Comparison of ENCODE assay signal across 30 cellular contexts in the genomic region with DNA sequence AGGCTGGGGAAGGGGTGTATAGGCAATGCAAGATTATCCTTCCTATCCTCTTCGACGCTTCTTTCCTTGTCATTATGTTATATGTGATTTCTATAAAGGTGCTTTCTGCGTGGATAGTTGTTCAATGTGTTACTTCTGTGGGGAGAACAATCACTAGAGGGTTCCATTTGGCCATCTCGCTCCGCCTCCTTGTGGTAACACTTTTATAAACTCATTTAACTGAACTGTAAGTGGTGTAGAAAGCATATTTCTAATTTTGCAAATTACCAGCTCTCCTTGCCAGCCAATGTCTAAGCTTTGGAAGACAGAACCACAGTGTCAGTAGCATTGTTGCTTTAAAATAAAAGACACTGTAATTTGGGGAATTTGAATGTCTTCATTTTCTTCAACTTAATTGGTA.
"Had no signal": no experiment of that assay in that cellular context is flagged by ENCODE, and none has a peak within 500 bp of the region (broad histone marks: within the 10 kb centered on the region; RNA-seq: fewer than 3 reads in every experiment).

No MANE protein-coding gene starts in this region.

- H3K4me3 Mint-ChIP-seq: dendritic cell treated with granulocyte-macrophage colony-stimulating factor and Interleukin-4, amounts not matched to agents 40 ng/mL and 50 ng/mL, for 4 days; mesothelial cell of epicardium; naive B cell; natural killer cell treated with Interleukin-12 subunit alpha and Interleukin-12 subunit beta and Interleukin-15 and Interleukin-18, amount 100 ng/mL, for 72 hours; neural crest cell; stimulated activated naive B cell treated with anti-CD40 and anti-IgM and Interleukin-4, amounts not matched to agents 10 μg/mL and 1 μg/mL and 100 μg/mL, for 72 hours; stimulated activated naive CD8-positive, alpha-beta T cell treated with anti-CD3 and anti-CD28 coated beads, Interleukin-15, Interleukin-2, amounts not matched to agents 100 ng/mL and 50 ng/mL, for 24 hours had no signal

- H3K27ac Mint-ChIP-seq: dendritic cell treated with granulocyte-macrophage colony-stimulating factor and Interleukin-4, amounts not matched to agents 40 ng/mL and 50 ng/mL, for 4 days; mesothelial cell of epicardium; naive B cell; natural killer cell treated with Interleukin-12 subunit alpha and Interleukin-12 subunit beta and Interleukin-15 and Interleukin-18, amount 100 ng/mL, for 72 hours; stimulated activated naive B cell treated with anti-CD40 and anti-IgM and Interleukin-4, amounts not matched to agents 10 μg/mL and 1 μg/mL and 100 μg/mL, for 72 hours; stimulated activated naive CD8-positive, alpha-beta T cell treated with anti-CD3 and anti-CD28 coated beads, Interleukin-15, Interleukin-2, amounts not matched to agents 100 ng/mL and 50 ng/mL, for 24 hours had no signal

- H3K9me3 ChIP-seq: mucosa of descending colon, pancreas, right lobe of liver, upper lobe of right lung, uterus had no signal

- H3K27me3 Mint-ChIP-seq: dendritic cell treated with granulocyte-macrophage colony-stimulating factor and Interleukin-4, amounts not matched to agents 40 ng/mL and 50 ng/mL, for 4 days; naive B cell; natural killer cell treated with Interleukin-12 subunit alpha and Interleukin-12 subunit beta and Interleukin-15 and Interleukin-18, amount 100 ng/mL, for 72 hours; stimulated activated naive B cell treated with anti-CD40 and anti-IgM and Interleukin-4, amounts not matched to agents 10 μg/mL and 1 μg/mL and 100 μg/mL, for 72 hours; stimulated activated naive CD8-positive, alpha-beta T cell treated with anti-CD3 and anti-CD28 coated beads, Interleukin-15, Interleukin-2, amounts not matched to agents 100 ng/mL and 50 ng/mL, for 24 hours had no signal

- H3K27me3 ChIP-seq: esophagus muscularis mucosa, heart right ventricle, left lung, neutrophil, pancreas, right lobe of liver, suprapubic skin, transverse colon, upper lobe of right lung, uterus had no signal

- H3K4me1 Mint-ChIP-seq: mesothelial cell of epicardium; naive B cell; stimulated activated naive B cell treated with anti-CD40 and anti-IgM and Interleukin-4, amounts not matched to agents 10 μg/mL and 1 μg/mL and 100 μg/mL, for 72 hours had no signal

- DNase-seq: effector CD8-positive, alpha-beta T cell; foreskin melanocyte; glutamatergic neuron; heart right ventricle; hippocampal formation; left cardiac atrium; left lung; mesenchymal stem cell; mucosa of descending colon; naive B cell; pancreas; retina; right lobe of liver; small intestine; stimulated activated CD4-positive, alpha-beta T cell treated with anti-CD3 and anti-CD28 coated beads, Interleukin-15, amount 100 ng/mL, for 24 hours; stimulated activated CD4-positive, alpha-beta T cell treated with anti-CD3 and anti-CD28 coated beads, Interleukin-2, amount 100 ng/mL, for 48 hours; stimulated activated naive B cell treated with anti-CD40 and anti-IgM and Interleukin-4, amounts not matched to agents 10 μg/mL and 1 μg/mL and 100 μg/mL, for 72 hours; transverse colon; upper lobe of right lung; uterus had no signal

- H3K36me3 ChIP-seq: esophagus muscularis mucosa, heart right ventricle, left lung, neutrophil, pancreas, right lobe of liver, suprapubic skin, transverse colon, upper lobe of right lung, uterus had no signal

- FAIRE-seq: endothelial cell of umbilical vein, islet of Langerhans, pancreas, small intestine had no signal

- H3K27ac ChIP-seq: esophagus muscularis mucosa, heart right ventricle, left lung, neutrophil, pancreas, right lobe of liver, suprapubic skin, transverse colon, upper lobe of right lung, uterus had no signal

- H3K4me3 ChIP-seq: esophagus muscularis mucosa, heart right ventricle, left lung, mucosa of descending colon, pancreas, right lobe of liver, suprapubic skin, transverse colon, upper lobe of right lung, uterus had no signal

- H3K4me1 ChIP-seq: esophagus muscularis mucosa, heart right ventricle, left lung, pancreas, right lobe of liver, suprapubic skin, transverse colon, upper lobe of right lung, uterus had no signal

- H3K36me3 Mint-ChIP-seq: mesothelial cell of epicardium; naive B cell; stimulated activated naive B cell treated with anti-CD40 and anti-IgM and Interleukin-4, amounts not matched to agents 10 μg/mL and 1 μg/mL and 100 μg/mL, for 72 hours had no signal

- ATAC-seq: heart right ventricle; left cardiac atrium; left lung; mucosa of descending colon; natural killer cell treated with Interleukin-12 subunit alpha and Interleukin-12 subunit beta and Interleukin-15 and Interleukin-18, amount 100 ng/mL, for 72 hours; pancreas; right lobe of liver; stimulated activated naive B cell treated with anti-CD40 and anti-IgM and Interleukin-4, amounts not matched to agents 10 μg/mL and 1 μg/mL and 100 μg/mL, for 72 hours; upper lobe of right lung had no signal
